1 cellular context compared by ENCODE assay signal in the genomic region with DNA sequence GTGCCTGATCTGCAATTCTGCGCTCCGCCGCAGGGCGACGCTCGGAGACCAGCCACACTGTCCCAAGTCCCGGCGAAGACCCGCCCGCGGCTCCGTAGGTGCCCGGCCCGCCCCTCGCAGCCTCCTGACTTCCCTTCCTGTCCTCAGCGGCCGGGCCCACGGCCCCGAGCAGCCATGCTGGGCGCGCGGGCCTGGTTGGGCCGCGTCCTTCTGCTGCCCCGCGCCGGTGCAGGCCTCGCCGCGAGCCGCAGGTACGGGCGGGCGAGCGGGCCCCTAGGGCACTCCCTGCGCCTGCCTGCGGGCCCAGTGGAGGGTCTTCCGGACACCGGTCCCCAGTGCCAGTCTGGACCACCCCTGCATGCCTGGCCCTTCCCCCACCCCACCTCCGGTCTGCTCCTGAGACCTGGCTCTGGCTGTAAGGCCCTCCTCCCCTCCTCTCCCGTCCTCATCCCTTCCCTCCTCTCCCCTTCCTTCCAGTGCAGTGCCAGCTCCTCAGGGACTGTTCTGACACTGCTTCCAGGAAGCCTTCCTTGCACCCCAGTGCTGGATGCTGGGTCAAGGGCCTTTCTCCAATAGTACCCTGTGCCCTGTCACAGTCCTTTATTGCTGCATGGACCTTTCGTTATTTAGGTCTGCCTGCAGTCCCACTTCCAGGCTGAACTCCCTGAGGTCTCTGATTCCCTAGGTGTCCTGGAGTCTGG.
A peak's percentile ranks its signal among the peaks of the same experiment; 100 is the strongest.
TF ChIP-seq lines count a peak whose summit lies in the region.

A gene (plus strand): TSS at position 140 of the 701 bp plus-strand sequence. CDS start 35 bp downstream, at position 175.

TF ChIP-seq in HepG2, 621 proteins besides CTCF, POLR2A, EP300 and RAD21 (continued from another document and continues in another):
- TF ChIP-seq, protein P1, sequence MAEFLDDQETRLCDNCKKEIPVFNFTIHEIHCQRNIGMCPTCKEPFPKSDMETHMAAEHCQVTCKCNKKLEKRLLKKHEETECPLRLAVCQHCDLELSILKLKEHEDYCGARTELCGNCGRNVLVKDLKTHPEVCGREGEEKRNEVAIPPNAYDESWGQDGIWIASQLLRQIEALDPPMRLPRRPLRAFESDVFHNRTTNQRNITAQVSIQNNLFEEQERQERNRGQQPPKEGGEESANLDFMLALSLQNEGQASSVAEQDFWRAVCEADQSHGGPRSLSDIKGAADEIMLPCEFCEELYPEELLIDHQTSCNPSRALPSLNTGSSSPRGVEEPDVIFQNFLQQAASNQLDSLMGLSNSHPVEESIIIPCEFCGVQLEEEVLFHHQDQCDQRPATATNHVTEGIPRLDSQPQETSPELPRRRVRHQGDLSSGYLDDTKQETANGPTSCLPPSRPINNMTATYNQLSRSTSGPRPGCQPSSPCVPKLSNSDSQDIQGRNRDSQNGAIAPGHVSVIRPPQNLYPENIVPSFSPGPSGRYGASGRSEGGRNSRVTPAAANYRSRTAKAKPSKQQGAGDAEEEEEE (CRISPR knock-in tag; IDR thresholded peaks at IDR 0.05; ENCODE audit: borderline replicate concordance) = no peak
- TF ChIP-seq, protein P2, sequence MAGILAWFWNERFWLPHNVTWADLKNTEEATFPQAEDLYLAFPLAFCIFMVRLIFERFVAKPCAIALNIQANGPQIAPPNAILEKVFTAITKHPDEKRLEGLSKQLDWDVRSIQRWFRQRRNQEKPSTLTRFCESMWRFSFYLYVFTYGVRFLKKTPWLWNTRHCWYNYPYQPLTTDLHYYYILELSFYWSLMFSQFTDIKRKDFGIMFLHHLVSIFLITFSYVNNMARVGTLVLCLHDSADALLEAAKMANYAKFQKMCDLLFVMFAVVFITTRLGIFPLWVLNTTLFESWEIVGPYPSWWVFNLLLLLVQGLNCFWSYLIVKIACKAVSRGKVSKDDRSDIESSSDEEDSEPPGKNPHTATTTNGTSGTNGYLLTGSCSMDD (CRISPR knock-in tag; IDR thresholded peaks at IDR 0.05) = no peak
- no peak; the same call in 1 of the 2 replicates for TF ChIP-seq NRL (CRISPR knock-in tag; IDR thresholded peaks at IDR 0.05; ENCODE audit: borderline replicate concordance)
- peak; percentile 52 for TF ChIP-seq TAF1 (CRISPR knock-in tag; IDR thresholded peaks at IDR 0.05)
- TF ChIP-seq, protein P3, sequence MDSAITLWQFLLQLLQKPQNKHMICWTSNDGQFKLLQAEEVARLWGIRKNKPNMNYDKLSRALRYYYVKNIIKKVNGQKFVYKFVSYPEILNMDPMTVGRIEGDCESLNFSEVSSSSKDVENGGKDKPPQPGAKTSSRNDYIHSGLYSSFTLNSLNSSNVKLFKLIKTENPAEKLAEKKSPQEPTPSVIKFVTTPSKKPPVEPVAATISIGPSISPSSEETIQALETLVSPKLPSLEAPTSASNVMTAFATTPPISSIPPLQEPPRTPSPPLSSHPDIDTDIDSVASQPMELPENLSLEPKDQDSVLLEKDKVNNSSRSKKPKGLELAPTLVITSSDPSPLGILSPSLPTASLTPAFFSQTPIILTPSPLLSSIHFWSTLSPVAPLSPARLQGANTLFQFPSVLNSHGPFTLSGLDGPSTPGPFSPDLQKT (CRISPR knock-in tag; IDR thresholded peaks at IDR 0.05; ENCODE audit: borderline replicate concordance) = 0 out of 2 replicates have a peak, but pooled peaks have one; percentile 13
- 0 out of 2 replicates have a peak, but pooled peaks have one; percentile 41 for TF ChIP-seq ZNF232 (CRISPR knock-in tag; IDR thresholded peaks at IDR 0.05; ENCODE audit: borderline replicate concordance)
- TF ChIP-seq SPEN (CRISPR knock-in tag; IDR thresholded peaks at IDR 0.05; ENCODE audit: low read depth) = peak; percentile 72; the same call in 1 of the 2 replicates
- TF ChIP-seq HNF4A (CRISPR knock-in tag; IDR thresholded peaks at IDR 0.05) = peak; percentile 56
- TF ChIP-seq, protein P4, sequence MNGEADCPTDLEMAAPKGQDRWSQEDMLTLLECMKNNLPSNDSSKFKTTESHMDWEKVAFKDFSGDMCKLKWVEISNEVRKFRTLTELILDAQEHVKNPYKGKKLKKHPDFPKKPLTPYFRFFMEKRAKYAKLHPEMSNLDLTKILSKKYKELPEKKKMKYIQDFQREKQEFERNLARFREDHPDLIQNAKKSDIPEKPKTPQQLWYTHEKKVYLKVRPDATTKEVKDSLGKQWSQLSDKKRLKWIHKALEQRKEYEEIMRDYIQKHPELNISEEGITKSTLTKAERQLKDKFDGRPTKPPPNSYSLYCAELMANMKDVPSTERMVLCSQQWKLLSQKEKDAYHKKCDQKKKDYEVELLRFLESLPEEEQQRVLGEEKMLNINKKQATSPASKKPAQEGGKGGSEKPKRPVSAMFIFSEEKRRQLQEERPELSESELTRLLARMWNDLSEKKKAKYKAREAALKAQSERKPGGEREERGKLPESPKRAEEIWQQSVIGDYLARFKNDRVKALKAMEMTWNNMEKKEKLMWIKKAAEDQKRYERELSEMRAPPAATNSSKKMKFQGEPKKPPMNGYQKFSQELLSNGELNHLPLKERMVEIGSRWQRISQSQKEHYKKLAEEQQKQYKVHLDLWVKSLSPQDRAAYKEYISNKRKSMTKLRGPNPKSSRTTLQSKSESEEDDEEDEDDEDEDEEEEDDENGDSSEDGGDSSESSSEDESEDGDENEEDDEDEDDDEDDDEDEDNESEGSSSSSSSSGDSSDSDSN (CRISPR knock-in tag; IDR thresholded peaks at IDR 0.05) = peak; percentile 86
- no peak for TF ChIP-seq ZNF234 (CRISPR knock-in tag; conservative IDR thresholded peaks at IDR 0.05)
- TF ChIP-seq SAP130 (CRISPR knock-in tag; IDR thresholded peaks at IDR 0.05; ENCODE audit: low read depth) = peak; percentile 86
- TF ChIP-seq MAFF (IDR thresholded peaks at IDR 0.05; ENCODE audit: low read depth, low read length) = peak; percentile 22; the same call in 1 of the 2 replicates
- peak; percentile 52; the same call in 1 of the 2 replicates for TF ChIP-seq ZNF678 (CRISPR knock-in tag; IDR thresholded peaks at IDR 0.05)
- TF ChIP-seq, protein P5, sequence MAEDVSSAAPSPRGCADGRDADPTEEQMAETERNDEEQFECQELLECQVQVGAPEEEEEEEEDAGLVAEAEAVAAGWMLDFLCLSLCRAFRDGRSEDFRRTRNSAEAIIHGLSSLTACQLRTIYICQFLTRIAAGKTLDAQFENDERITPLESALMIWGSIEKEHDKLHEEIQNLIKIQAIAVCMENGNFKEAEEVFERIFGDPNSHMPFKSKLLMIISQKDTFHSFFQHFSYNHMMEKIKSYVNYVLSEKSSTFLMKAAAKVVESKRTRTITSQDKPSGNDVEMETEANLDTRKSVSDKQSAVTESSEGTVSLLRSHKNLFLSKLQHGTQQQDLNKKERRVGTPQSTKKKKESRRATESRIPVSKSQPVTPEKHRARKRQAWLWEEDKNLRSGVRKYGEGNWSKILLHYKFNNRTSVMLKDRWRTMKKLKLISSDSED (CRISPR knock-in tag; IDR thresholded peaks at IDR 0.05) = 0 out of 2 replicates have a peak, but pooled peaks have one; percentile 25
- TF ChIP-seq, protein P6, sequence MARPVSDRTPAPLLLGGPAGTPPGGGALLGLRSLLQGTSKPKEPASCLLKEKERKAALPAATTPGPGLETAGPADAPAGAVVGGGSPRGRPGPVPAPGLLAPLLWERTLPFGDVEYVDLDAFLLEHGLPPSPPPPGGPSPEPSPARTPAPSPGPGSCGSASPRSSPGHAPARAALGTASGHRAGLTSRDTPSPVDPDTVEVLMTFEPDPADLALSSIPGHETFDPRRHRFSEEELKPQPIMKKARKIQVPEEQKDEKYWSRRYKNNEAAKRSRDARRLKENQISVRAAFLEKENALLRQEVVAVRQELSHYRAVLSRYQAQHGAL (CRISPR knock-in tag; IDR thresholded peaks at IDR 0.05; ENCODE audit: not compliant biosample characterization) = peak; percentile 97
- TF ChIP-seq, protein P7, sequence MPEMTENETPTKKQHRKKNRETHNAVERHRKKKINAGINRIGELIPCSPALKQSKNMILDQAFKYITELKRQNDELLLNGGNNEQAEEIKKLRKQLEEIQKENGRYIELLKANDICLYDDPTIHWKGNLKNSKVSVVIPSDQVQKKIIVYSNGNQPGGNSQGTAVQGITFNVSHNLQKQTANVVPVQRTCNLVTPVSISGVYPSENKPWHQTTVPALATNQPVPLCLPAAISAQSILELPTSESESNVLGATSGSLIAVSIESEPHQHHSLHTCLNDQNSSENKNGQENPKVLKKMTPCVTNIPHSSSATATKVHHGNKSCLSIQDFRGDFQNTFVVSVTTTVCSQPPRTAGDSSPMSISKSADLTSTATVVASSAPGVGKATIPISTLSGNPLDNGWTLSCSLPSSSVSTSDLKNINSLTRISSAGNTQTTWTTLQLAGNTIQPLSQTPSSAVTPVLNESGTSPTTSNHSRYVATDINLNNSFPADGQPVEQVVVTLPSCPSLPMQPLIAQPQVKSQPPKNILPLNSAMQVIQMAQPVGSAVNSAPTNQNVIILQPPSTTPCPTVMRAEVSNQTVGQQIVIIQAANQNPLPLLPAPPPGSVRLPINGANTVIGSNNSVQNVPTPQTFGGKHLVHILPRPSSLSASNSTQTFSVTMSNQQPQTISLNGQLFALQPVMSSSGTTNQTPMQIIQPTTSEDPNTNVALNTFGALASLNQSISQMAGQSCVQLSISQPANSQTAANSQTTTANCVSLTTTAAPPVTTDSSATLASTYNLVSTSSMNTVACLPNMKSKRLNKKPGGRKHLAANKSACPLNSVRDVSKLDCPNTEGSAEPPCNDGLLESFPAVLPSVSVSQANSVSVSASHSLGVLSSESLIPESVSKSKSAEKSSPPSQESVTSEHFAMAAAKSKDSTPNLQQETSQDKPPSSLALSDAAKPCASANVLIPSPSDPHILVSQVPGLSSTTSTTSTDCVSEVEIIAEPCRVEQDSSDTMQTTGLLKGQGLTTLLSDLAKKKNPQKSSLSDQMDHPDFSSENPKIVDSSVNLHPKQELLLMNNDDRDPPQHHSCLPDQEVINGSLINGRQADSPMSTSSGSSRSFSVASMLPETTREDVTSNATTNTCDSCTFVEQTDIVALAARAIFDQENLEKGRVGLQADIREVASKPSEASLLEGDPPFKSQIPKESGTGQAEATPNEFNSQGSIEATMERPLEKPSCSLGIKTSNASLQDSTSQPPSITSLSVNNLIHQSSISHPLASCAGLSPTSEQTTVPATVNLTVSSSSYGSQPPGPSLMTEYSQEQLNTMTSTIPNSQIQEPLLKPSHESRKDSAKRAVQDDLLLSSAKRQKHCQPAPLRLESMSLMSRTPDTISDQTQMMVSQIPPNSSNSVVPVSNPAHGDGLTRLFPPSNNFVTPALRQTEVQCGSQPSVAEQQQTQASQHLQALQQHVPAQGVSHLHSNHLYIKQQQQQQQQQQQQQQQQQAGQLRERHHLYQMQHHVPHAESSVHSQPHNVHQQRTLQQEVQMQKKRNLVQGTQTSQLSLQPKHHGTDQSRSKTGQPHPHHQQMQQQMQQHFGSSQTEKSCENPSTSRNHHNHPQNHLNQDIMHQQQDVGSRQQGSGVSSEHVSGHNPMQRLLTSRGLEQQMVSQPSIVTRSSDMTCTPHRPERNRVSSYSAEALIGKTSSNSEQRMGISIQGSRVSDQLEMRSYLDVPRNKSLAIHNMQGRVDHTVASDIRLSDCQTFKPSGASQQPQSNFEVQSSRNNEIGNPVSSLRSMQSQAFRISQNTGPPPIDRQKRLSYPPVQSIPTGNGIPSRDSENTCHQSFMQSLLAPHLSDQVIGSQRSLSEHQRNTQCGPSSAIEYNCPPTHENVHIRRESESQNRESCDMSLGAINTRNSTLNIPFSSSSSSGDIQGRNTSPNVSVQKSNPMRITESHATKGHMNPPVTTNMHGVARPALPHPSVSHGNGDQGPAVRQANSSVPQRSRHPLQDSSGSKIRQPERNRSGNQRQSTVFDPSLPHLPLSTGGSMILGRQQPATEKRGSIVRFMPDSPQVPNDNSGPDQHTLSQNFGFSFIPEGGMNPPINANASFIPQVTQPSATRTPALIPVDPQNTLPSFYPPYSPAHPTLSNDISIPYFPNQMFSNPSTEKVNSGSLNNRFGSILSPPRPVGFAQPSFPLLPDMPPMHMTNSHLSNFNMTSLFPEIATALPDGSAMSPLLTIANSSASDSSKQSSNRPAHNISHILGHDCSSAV (CRISPR knock-in tag; IDR thresholded peaks at IDR 0.05; ENCODE audit: borderline replicate concordance) = no peak
- TF ChIP-seq, protein P8, sequence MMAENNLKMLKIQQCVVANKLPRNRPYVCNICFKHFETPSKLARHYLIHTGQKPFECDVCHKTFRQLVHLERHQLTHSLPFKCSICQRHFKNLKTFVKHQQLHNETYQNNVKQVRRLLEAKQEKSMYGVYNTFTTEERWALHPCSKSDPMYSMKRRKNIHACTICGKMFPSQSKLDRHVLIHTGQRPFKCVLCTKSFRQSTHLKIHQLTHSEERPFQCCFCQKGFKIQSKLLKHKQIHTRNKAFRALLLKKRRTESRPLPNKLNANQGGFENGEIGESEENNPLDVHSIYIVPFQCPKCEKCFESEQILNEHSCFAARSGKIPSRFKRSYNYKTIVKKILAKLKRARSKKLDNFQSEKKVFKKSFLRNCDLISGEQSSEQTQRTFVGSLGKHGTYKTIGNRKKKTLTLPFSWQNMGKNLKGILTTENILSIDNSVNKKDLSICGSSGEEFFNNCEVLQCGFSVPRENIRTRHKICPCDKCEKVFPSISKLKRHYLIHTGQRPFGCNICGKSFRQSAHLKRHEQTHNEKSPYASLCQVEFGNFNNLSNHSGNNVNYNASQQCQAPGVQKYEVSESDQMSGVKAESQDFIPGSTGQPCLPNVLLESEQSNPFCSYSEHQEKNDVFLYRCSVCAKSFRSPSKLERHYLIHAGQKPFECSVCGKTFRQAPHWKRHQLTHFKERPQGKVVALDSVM (CRISPR knock-in tag; IDR thresholded peaks at IDR 0.05) = peak; percentile 82
- no peak for TF ChIP-seq ZNF460 (CRISPR knock-in tag; IDR thresholded peaks at IDR 0.05; ENCODE audit: borderline replicate concordance)
- peak; percentile 29 for TF ChIP-seq RBM39 (IDR thresholded peaks at IDR 0.05; ENCODE audit: low read depth, low read length, poor library complexity, severe bottlenecking)
- no peak for TF ChIP-seq ZNF143 (CRISPR knock-in tag; IDR thresholded peaks at IDR 0.05)
- peak; percentile 84; the same call in 1 of the 2 replicates for TF ChIP-seq ZKSCAN8 (CRISPR knock-in tag; IDR thresholded peaks at IDR 0.05; ENCODE audit: borderline replicate concordance)
- TF ChIP-seq SMAD3 (CRISPR knock-in tag; IDR thresholded peaks at IDR 0.05) = peak; percentile 83; the same call in 1 of the 2 replicates
- no peak for TF ChIP-seq FIP1L1 (IDR thresholded peaks at IDR 0.05; ENCODE audit: borderline replicate concordance, insufficient read depth, low read depth, low read length)
- TF ChIP-seq KAT7 (CRISPR knock-in tag; IDR thresholded peaks at IDR 0.05; ENCODE audit: borderline replicate concordance) = no peak; the same call in 1 of the 2 replicates
- TF ChIP-seq SP140L (CRISPR knock-in tag; IDR thresholded peaks at IDR 0.05; ENCODE audit: borderline replicate concordance) = no peak
- peak; percentile 45 for TF ChIP-seq FOXA3 (CRISPR knock-in tag; IDR thresholded peaks at IDR 0.05)
- no peak for TF ChIP-seq LCORL (IDR thresholded peaks at IDR 0.05)
- TF ChIP-seq LCORL (CRISPR knock-in tag; IDR thresholded peaks at IDR 0.05) = peak; percentile 92
- TF ChIP-seq ZNF260 (CRISPR knock-in tag; IDR thresholded peaks at IDR 0.05; ENCODE audit: borderline replicate concordance, low read depth) = no peak
- no peak for TF ChIP-seq JUNB (CRISPR knock-in tag; IDR thresholded peaks at IDR 0.05; ENCODE audit: borderline replicate concordance)
- TF ChIP-seq, protein P9, sequence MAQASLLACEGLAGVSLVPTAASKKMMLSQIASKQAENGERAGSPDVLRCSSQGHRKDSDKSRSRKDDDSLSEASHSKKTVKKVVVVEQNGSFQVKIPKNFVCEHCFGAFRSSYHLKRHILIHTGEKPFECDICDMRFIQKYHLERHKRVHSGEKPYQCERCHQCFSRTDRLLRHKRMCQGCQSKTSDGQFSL (CRISPR knock-in tag; IDR thresholded peaks at IDR 0.05) = peak; percentile 69
- no peak for TF ChIP-seq ZNF121 (CRISPR knock-in tag; IDR thresholded peaks at IDR 0.05)
